Comparison of ENCODE assay signal across 1 cellular context in genomic region chr21:43775190-43775589, GRCh38.
TF ChIP-seq lines count a peak whose summit lies in the region.

No MANE protein-coding gene starts in this region.

TF ChIP-seq in K562, 482 proteins besides CTCF, POLR2A, EP300 and RAD21:
- TF ChIP-seq TEAD2 (tag; IDR thresholded peaks at IDR 0.05) (no peak), MLX (CRISPR knock-in tag; conservative IDR thresholded peaks at IDR 0.05) (0 out of 4 replicates have a peak, but pooled peaks of 1 of the 2 experiments have one; percentile 55), MCM5 (IDR thresholded peaks at IDR 0.05; ENCODE audit: low read depth) (no peak), KLF16 (IDR thresholded peaks at IDR 0.05) (no peak), TSC22D4 (tag; IDR thresholded peaks at IDR 0.05) (no peak), ZBTB33 (CRISPR knock-in tag; IDR thresholded peaks at IDR 0.05) (no peak)
